In genomic region chr3:175274056-175274455, GRCh38 we compare ENCODE assay signal across 12 cellular contexts.
A peak's percentile ranks its signal among the peaks of the same experiment; 100 is the strongest.
DNase-seq lines count a peak whose midpoint lies in the region; ATAC-seq, FAIRE-seq and TF ChIP-seq lines count a peak whose summit lies in the region.
"Had no signal": no experiment of that assay in that cellular context is flagged by ENCODE, and none has a peak within 500 bp of the region (broad histone marks: within the 10 kb centered on the region; RNA-seq: fewer than 3 reads in every experiment).

No MANE protein-coding gene starts in this region.

- no peak overlapping the region for H2AK9ac ChIP-seq in IMR-90 (replicated peaks; ENCODE audit: low read depth, low read length, poor library complexity)

- in situ Hi-C loops in IMR-90 (cut with MboI; ENCODE audit: low sequenced_read_pairs) (no loop called here), HepG2 (cut with HindIII; ENCODE audit: extremely low pct_ligation_motif_present, low pct_unique_long_range_greater_than_20kb) (no loop called here)

- no peak overlapping the region for H2BK15ac ChIP-seq in IMR-90 (ENCODE audit: low read depth, low read length)

- dilution Hi-C loops in IMR-90 (cut with HindIII; ENCODE audit: low sequenced_read_pairs, unreplicated experiment), result no loop called here

- H4K5ac ChIP-seq in IMR-90 (ENCODE audit: low read depth, low read length), result no peak overlapping the region

- CTCF ChIA-PET in IMR-90 (lab: Yijun Ruan, JAX) (no interaction called here), HepG2 (lab: Yijun Ruan, JAX; ENCODE audit: low intra/inter-chr PET ratio, low total read pairs) (no interaction called here)

- no peaks in the 10 kb centered on the region for H4K20me1 ChIP-seq in IMR-90 (ENCODE audit: insufficient read depth, low read length)
- H4K20me1 ChIP-seq in HepG2 (ENCODE audit: insufficient read depth, low read length), result no peaks in the 10 kb centered on the region

- H4K8ac ChIP-seq in IMR-90 (ENCODE audit: low read depth in 2 of 2, low read length in 2 of 2), result no peak overlapping the region

- H3K36me3 Mint-ChIP-seq in glutamatergic neuron (ENCODE audit: unreplicated experiment), result no peaks in the 10 kb centered on the region

- ATAC-seq in GM18499 (IDR thresholded peaks at IDR 0.05; ENCODE audit: insufficient read depth, unreplicated experiment) (peak; percentile 74), GM21619 (IDR thresholded peaks at IDR 0.05; ENCODE audit: unreplicated experiment) (peak; percentile 48), IMR-90 (ENCODE audit: low read depth) (no peak), HepG2 (no peak)

- H3K79me1 ChIP-seq in IMR-90 (ENCODE audit: low read depth in 1 of 2, low read length in 2 of 2), result no peaks in the 10 kb centered on the region; a peak in 1 of 4 replicates

- peak overlapping the region; percentile 96 for H3K27ac Mint-ChIP-seq in glutamatergic neuron (ENCODE audit: unreplicated experiment)
- H3K27ac Mint-ChIP-seq: activated CD4-positive, alpha-beta memory T cell treated with anti-CD3 and anti-CD28 coated beads, Interleukin-2, amount 10 ng/mL, durations not matched to agents 7 days and 5 days had no signal

- TF ChIP-seq EP300 in HepG2 (IDR thresholded peaks at IDR 0.05; ENCODE audit: low read depth in 2 of 2, low read length in 2 of 2) (no peak), HepG2 (CRISPR knock-in tag; IDR thresholded peaks at IDR 0.05; ENCODE audit: borderline replicate concordance) (no peak)

- TF ChIP-seq POLR2A in IMR-90 (IDR thresholded peaks at IDR 0.05; ENCODE audit: low read depth, low read length) (no peak), HepG2 (IDR thresholded peaks at IDR 0.05; ENCODE audit: insufficient read depth in 1 of 2, low read depth in 2 of 2, low read length in 2 of 2) (no peak)

- intact Hi-C loops in IMR-90 (cut with micrococcal nuclease) (loop anchor here (5.0 kb wide), 1 partner anchor 327 kb away; no protein-coding TSS in a partner anchor), HepG2 (cut with micrococcal nuclease; ENCODE audit: unreplicated experiment) (no loop called here)

- no peak overlapping the region for H3K27ac ChIP-seq in IMR-90 (ENCODE audit: insufficient read depth, low read length)
- no peak overlapping the region for H3K27ac ChIP-seq in HepG2 (ENCODE audit: extremely low read length, insufficient read depth, low read length)
- H3K27ac ChIP-seq: sigmoid colon, vagina had no signal

- H3K4me3 Mint-ChIP-seq in glutamatergic neuron (ENCODE audit: unreplicated experiment), result peak overlapping the region; percentile 87
- H3K4me3 Mint-ChIP-seq: activated CD4-positive, alpha-beta memory T cell treated with anti-CD3 and anti-CD28 coated beads, Interleukin-2, amount 10 ng/mL, durations not matched to agents 7 days and 5 days had no signal

- TF ChIP-seq CTCF in IMR-90 (conservative IDR thresholded peaks at IDR 0.05; ENCODE audit: low read depth, low read length), result no peak
- TF ChIP-seq CTCF in glutamatergic neuron (IDR thresholded peaks at IDR 0.05; ENCODE audit: partially characterized antibody, unreplicated experiment), result no peak
- TF ChIP-seq CTCF in HepG2 (CRISPR knock-in tag; IDR thresholded peaks at IDR 0.05), result no peak

- peak overlapping the region; percentile 48; the same call in 1 of the 2 replicates for H3K4ac ChIP-seq in IMR-90 (ENCODE audit: low read depth, low read length)

- no peak overlapping the region for H2AK5ac ChIP-seq in IMR-90 (ENCODE audit: low read depth, low read length)

- WGBS in IMR-90 (ENCODE audit: extremely low coverage in 2 of 2, insufficient read length in 1 of 2), 2 experiments, result no CpG with 5 or more reads among the region's 6 CpGs
- 8% methylated on average over 6 of the region's 6 CpGs for WGBS in HepG2 (ENCODE audit: low lambda C conversion rate)

- H3K23ac ChIP-seq in IMR-90 (ENCODE audit: low read depth, low read length), result no peak overlapping the region

- H3K14ac ChIP-seq in IMR-90 (replicated peaks; ENCODE audit: low read depth, low read length), result no peak overlapping the region

- H3K4me1 Mint-ChIP-seq in glutamatergic neuron (ENCODE audit: low read depth, unreplicated experiment), result peaks cover 26% of the 10 kb centered on the region
- H3K4me1 Mint-ChIP-seq: activated CD4-positive, alpha-beta memory T cell treated with anti-CD3 and anti-CD28 coated beads, Interleukin-2, amount 10 ng/mL, durations not matched to agents 7 days and 5 days had no signal

- H3K18ac ChIP-seq in IMR-90 (ENCODE audit: low read depth, low read length), result no peak overlapping the region; the same call in 1 of the 2 replicates

- no peaks in the 10 kb centered on the region for H3K27me3 ChIP-seq in IMR-90 (ENCODE audit: control insufficient read depth, insufficient read depth, low read length)
- no peaks in the 10 kb centered on the region for H3K27me3 ChIP-seq in HepG2 (ENCODE audit: control insufficient read depth in 1 of 2, insufficient read depth in 2 of 2, low read length in 2 of 2)
- H3K27me3 ChIP-seq: sigmoid colon, vagina had no signal

- no peak overlapping the region for H3K56ac ChIP-seq in IMR-90 (ENCODE audit: extremely low read depth, insufficient read depth, low read length)

- H3K79me2 ChIP-seq in HepG2 (ENCODE audit: insufficient read depth, low read length), result no peaks in the 10 kb centered on the region

- BruUV-seq in IMR-90 (replicated peaks; lab: Mats Ljungman, UMichigan), result no TSS peak
- no TSS peak for BruUV-seq in HepG2 (replicated peaks; lab: Mats Ljungman, UMichigan)

- H2BK20ac ChIP-seq in IMR-90 (ENCODE audit: low read depth, low read length), result peak overlapping the region; percentile 58; the same call in 1 of the 2 replicates

- H3K4me1 ChIP-seq in IMR-90 (ENCODE audit: control insufficient read depth, insufficient read depth, low read length) (peaks cover 4% of the 10 kb centered on the region; the same call in 1 of the 2 replicates), HepG2 (ENCODE audit: insufficient read depth, low read length) (no peaks in the 10 kb centered on the region)
- H3K4me1 ChIP-seq: sigmoid colon, vagina had no signal

- peak overlapping the region; percentile 51; the same call in 1 of the 2 replicates for H4K91ac ChIP-seq in IMR-90 (ENCODE audit: insufficient read depth, low read depth, low read length)

- no peaks in the 10 kb centered on the region for H3K9me3 ChIP-seq in IMR-90 (ENCODE audit: control insufficient read depth, insufficient read depth, low read length)
- H3K9me3 ChIP-seq in HepG2 (ENCODE audit: low read length), result no peaks in the 10 kb centered on the region
- H3K9me3 ChIP-seq: sigmoid colon, vagina had no signal

- H3K9ac ChIP-seq in IMR-90 (ENCODE audit: low read depth, low read length), result no peak overlapping the region
- H3K9ac ChIP-seq in HepG2 (ENCODE audit: insufficient read depth, low read depth, low read length), result no peak overlapping the region

- no peak for DNase-seq in IMR-90
- DNase-seq in glutamatergic neuron, result peak; percentile 70
- no peak for DNase-seq in germinal center (ENCODE audit: low spot score)
- no peak for DNase-seq in NCI-H226
- DNase-seq in HepG2 (ENCODE audit: low spot score), result no peak
- DNase-seq: activated CD4-positive, alpha-beta memory T cell treated with anti-CD3 and anti-CD28 coated beads, Interleukin-2, amount 10 ng/mL, durations not matched to agents 7 days and 5 days; DND-41; NCI-H1694 treated with DMSO at 0.1 percent for 48 hours; sigmoid colon had no signal

- no peak overlapping the region for H2BK5ac ChIP-seq in IMR-90 (ENCODE audit: low read depth, low read length, poor library complexity, severe bottlenecking)

- H2BK120ac ChIP-seq in IMR-90 (ENCODE audit: low read depth, low read length), result no peak overlapping the region

- POLR2A ChIA-PET in IMR-90 (lab: Charles Lee; ENCODE audit: unreplicated experiment), result no interaction called here
- POLR2A ChIA-PET in HepG2 (lab: Yijun Ruan, JAX), result no interaction called here

- H2AFZ ChIP-seq in IMR-90 (replicated peaks; ENCODE audit: low read length, poor library complexity), result no peak overlapping the region
- no peak overlapping the region for H2AFZ ChIP-seq in HepG2 (ENCODE audit: low read length)

- TF ChIP-seq RAD21 in IMR-90 (IDR thresholded peaks at IDR 0.05; ENCODE audit: low read length) (no peak), HepG2 (CRISPR knock-in tag; IDR thresholded peaks at IDR 0.05) (no peak)

- no peak overlapping the region for H3K4me2 ChIP-seq in IMR-90 (ENCODE audit: low read depth, low read length)
- H3K4me2 ChIP-seq in HepG2 (ENCODE audit: low read depth, low read length), result no peak overlapping the region

- peaks cover 7% of the 10 kb centered on the region for H3K9me3 Mint-ChIP-seq in glutamatergic neuron (ENCODE audit: unreplicated experiment)
- H3K9me3 Mint-ChIP-seq: activated CD4-positive, alpha-beta memory T cell treated with anti-CD3 and anti-CD28 coated beads, Interleukin-2, amount 10 ng/mL, durations not matched to agents 7 days and 5 days had no signal

- no peaks in the 10 kb centered on the region for H3K36me3 ChIP-seq in IMR-90 (ENCODE audit: control insufficient read depth, insufficient read depth, low read length)
- no peaks in the 10 kb centered on the region for H3K36me3 ChIP-seq in HepG2 (replicated peaks in 1 of 2; ENCODE audit: control insufficient read depth in 1 of 2, insufficient read depth in 2 of 2, low read length in 2 of 2)
- H3K36me3 ChIP-seq: sigmoid colon, vagina had no signal

- peaks cover 2% of the 10 kb centered on the region; the same call in 1 of the 2 replicates for H3K9me1 ChIP-seq in IMR-90 (ENCODE audit: insufficient read depth, low read length)

- FAIRE-seq in HepG2 (lab: Jason Lieb, UNC), result no peak

- H3K4me3 ChIP-seq in IMR-90 (ENCODE audit: insufficient read depth, low read depth, low read length), result no peak overlapping the region
- no peak overlapping the region for H3K4me3 ChIP-seq in HepG2 (replicated peaks in 1 of 3; ENCODE audit: insufficient read depth in 1 of 3, low read depth in 2 of 3, low read length in 3 of 3)
- H3K4me3 ChIP-seq: sigmoid colon, vagina had no signal

- H3K27me3 Mint-ChIP-seq in glutamatergic neuron (ENCODE audit: unreplicated experiment), result peaks cover 4% of the 10 kb centered on the region
- H3K27me3 Mint-ChIP-seq: activated CD4-positive, alpha-beta memory T cell treated with anti-CD3 and anti-CD28 coated beads, Interleukin-2, amount 10 ng/mL, durations not matched to agents 7 days and 5 days had no signal

TF ChIP-seq in IMR-90, 13 proteins besides CTCF, POLR2A, EP300 and RAD21 (continues in another document):
- no peak for TF ChIP-seq SMC3 (IDR thresholded peaks at IDR 0.05; ENCODE audit: low read depth, low read length)
- no peak for TF ChIP-seq FOS (IDR thresholded peaks at IDR 0.05; ENCODE audit: low read depth, low read length)
- TF ChIP-seq MXI1 (IDR thresholded peaks at IDR 0.05; ENCODE audit: borderline replicate concordance, low read depth, low read length), result no peak
- TF ChIP-seq RCOR1 (IDR thresholded peaks at IDR 0.05; ENCODE audit: insufficient replicate concordance, low read length), result no peak
- no peak for TF ChIP-seq CEBPB (IDR thresholded peaks at IDR 0.05; ENCODE audit: low read depth, low read length)

TF ChIP-seq in HepG2, 621 proteins besides CTCF, POLR2A, EP300 and RAD21 (continues in another document):
- TF ChIP-seq JUN (CRISPR knock-in tag; IDR thresholded peaks at IDR 0.05), result no peak
- TF ChIP-seq NR2F1 (CRISPR knock-in tag; IDR thresholded peaks at IDR 0.05), result no peak
- no peak for TF ChIP-seq FOXJ3 (CRISPR knock-in tag; IDR thresholded peaks at IDR 0.05; ENCODE audit: borderline replicate concordance)
- no peak for TF ChIP-seq NFATC3 (CRISPR knock-in tag; IDR thresholded peaks at IDR 0.05)
- TF ChIP-seq MEIS2 (CRISPR knock-in tag; IDR thresholded peaks at IDR 0.05), result no peak
- TF ChIP-seq CREM (IDR thresholded peaks at IDR 0.05), result no peak
- no peak for TF ChIP-seq CREM (CRISPR knock-in tag; IDR thresholded peaks at IDR 0.05)

Comparison
In these comparisons a context has a peak if more than half of its experiments do, and no peak if none do; other contexts are left out.
1. ATAC-seq: peak in GM18499 (single experiment) and GM21619 (single experiment); none in IMR-90 (single experiment) and HepG2 (single experiment).